ENCODE assay signal across 9 cellular contexts in the genomic region with DNA sequence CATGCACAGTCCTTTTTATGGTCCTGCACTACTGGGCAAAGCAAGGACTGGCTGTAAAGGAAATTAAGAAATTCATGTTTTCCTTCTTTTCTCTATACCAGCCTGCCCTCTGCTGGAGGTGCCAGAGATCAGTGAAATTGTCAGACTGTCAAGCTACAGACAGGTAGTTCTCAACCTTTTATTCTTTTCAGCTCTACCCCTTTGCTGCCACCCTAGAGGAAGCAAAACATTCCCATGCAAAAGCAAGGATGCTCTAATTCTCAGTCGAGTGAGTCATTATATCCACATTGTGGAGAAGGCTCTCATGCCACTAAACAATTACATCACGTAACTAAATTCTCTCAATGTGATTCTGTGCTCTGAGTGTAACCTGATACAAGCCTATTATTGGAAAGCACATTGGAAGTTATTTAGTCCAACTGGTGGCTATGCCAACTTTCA. TPM values are rescaled to one million over a fixed set of nuclear protein-coding genes. Genes with fewer than 3 reads are reported as not detected.
DNase-seq lines count a peak whose midpoint lies in the region; ATAC-seq and TF ChIP-seq lines count a peak whose summit lies in the region.
"Had no signal": no experiment of that assay in that cellular context is flagged by ENCODE, and none has a peak within 500 bp of the region (broad histone marks: within the 10 kb centered on the region; RNA-seq: fewer than 3 reads in every experiment).

No MANE protein-coding gene starts in this region.

- no peaks in the 10 kb centered on the region for H3K36me3 ChIP-seq in CD8-positive, alpha-beta T cell (ENCODE audit: insufficient read depth, low read length)
- no peaks in the 10 kb centered on the region for H3K36me3 ChIP-seq in HAP-1 (replicated peaks)

- POLR2A ChIA-PET in CD8-positive, alpha-beta T cell (lab: Charles Lee), result interaction anchor here (0.6 kb wide), 1 partner anchor 35 kb away, joined by 3 read pairs; no protein-coding TSS in a partner anchor

- H3K4me3 Mint-ChIP-seq in CD8-positive, alpha-beta T cell, result no peak overlapping the region
- H3K4me3 Mint-ChIP-seq: memory B cell had no signal

- TF ChIP-seq CTCF in CD8-positive, alpha-beta T cell (IDR thresholded peaks at IDR 0.05), result peak; percentile 68
- peak; percentile 85 for TF ChIP-seq CTCF in foreskin keratinocyte (conservative IDR thresholded peaks at IDR 0.05)

- no peaks in the 10 kb centered on the region for H3K36me3 Mint-ChIP-seq in CD8-positive, alpha-beta T cell
- H3K36me3 Mint-ChIP-seq: memory B cell had no signal

- no peak overlapping the region for H3K27ac ChIP-seq in CD8-positive, alpha-beta T cell (ENCODE audit: low read depth, low read length)
- no peak overlapping the region for H3K27ac ChIP-seq in foreskin keratinocyte

- H3K4me3 ChIP-seq in CD8-positive, alpha-beta T cell (ENCODE audit: low read depth, low read length), result no peak overlapping the region
- H3K4me3 ChIP-seq in HAP-1, result no peak overlapping the region

- H3K27me3 Mint-ChIP-seq in CD8-positive, alpha-beta T cell (ENCODE audit: low read depth), result peaks cover 3% of the 10 kb centered on the region

- no peaks in the 10 kb centered on the region for H3K4me1 ChIP-seq in CD8-positive, alpha-beta T cell (ENCODE audit: insufficient read depth, low read length)
- H3K4me1 ChIP-seq in HAP-1 (no peaks in the 10 kb centered on the region), foreskin keratinocyte (no peaks in the 10 kb centered on the region)

- intact Hi-C loops in CD8-positive, alpha-beta T cell (cut with DNase I, micrococcal nuclease), result loop anchor here (1.0 to 10.0 kb wide), 9 partner anchors 36 to 1136 kb away; no protein-coding TSS in a partner anchor

- H3K27me3 ChIP-seq in CD8-positive, alpha-beta T cell (ENCODE audit: insufficient read depth, low read length), result no peaks in the 10 kb centered on the region
- H3K27me3 ChIP-seq in HAP-1 (ENCODE audit: low read depth) (peaks cover 11% of the 10 kb centered on the region; the same call in 1 of the 2 replicates), foreskin keratinocyte (peaks cover 2% of the 10 kb centered on the region)

- no peaks in the 10 kb centered on the region for H3K4me1 Mint-ChIP-seq in CD8-positive, alpha-beta T cell (ENCODE audit: low read depth)

- no peak for ATAC-seq in CD8-positive, alpha-beta T cell
- ATAC-seq in foreskin keratinocyte, result peak; percentile 84
- no peak for ATAC-seq in HG02678 (IDR thresholded peaks at IDR 0.05; ENCODE audit: unreplicated experiment)

- no peak overlapping the region for H3K27ac Mint-ChIP-seq in CD8-positive, alpha-beta T cell
- H3K27ac Mint-ChIP-seq: memory B cell had no signal

- in situ Hi-C loops in HAP-1 (cut with MboI; ENCODE audit: low sequenced_read_pairs), result loop anchor here (10.0 kb wide), 1 partner anchor 536 kb away; no protein-coding TSS in a partner anchor

- CTCF ChIA-PET in CD8-positive, alpha-beta T cell (lab: Charles Lee), result interaction anchor here (0.6 to 2.8 kb wide), 22 partner anchors 10 to 1008 kb away, joined by 3 to 12 read pairs (median 3); no protein-coding TSS in a partner anchor

- no peaks in the 10 kb centered on the region for H3K9me3 Mint-ChIP-seq in CD8-positive, alpha-beta T cell
- H3K9me3 Mint-ChIP-seq: memory B cell had no signal

- no peaks in the 10 kb centered on the region for H3K9me3 ChIP-seq in CD8-positive, alpha-beta T cell (ENCODE audit: low read length)
- no peaks in the 10 kb centered on the region for H3K9me3 ChIP-seq in HAP-1

- DNase-seq in CD8-positive, alpha-beta T cell, result peak in 5 of 7 experiments; percentile 16 to 60 (median 47)
- DNase-seq in HAP-1 (ENCODE audit: low spot score in 2 of 2) (peak; percentile 46 to 61), NCI-H510A (lab: John Stamatoyannopoulos, UW) (peak; percentile 70), activated T-cell treated with anti-CD3 and anti-CD28 coated beads for 48 hours (ENCODE audit: low read depth) (peak; percentile 9), foreskin keratinocyte (peak; percentile 78 to 83), retina (peak; percentile 28), GM19240 (ENCODE audit: insufficient read length, low spot score) (no peak)

RNA-seq across cellular contexts. Expression of a gene that starts 25.0 kb away (rescaled TPM):
- total RNA-seq in CD8-positive, alpha-beta T cell, result 1 to 10 TPM; 1.1 to 1.4 TPM
- total RNA-seq in foreskin keratinocyte, result 1.1 and 1.3 TPM in 2 replicates
- 0.58 and 0.60 TPM in 2 replicates for polyA plus RNA-seq in foreskin keratinocyte
